In genomic region chr18:78492064-78492812, GRCh38 we compare ENCODE assay signal across 19 cellular contexts.
A peak's percentile ranks its signal among the peaks of the same experiment; 100 is the strongest.
DNase-seq lines count a peak whose midpoint lies in the region; ATAC-seq and TF ChIP-seq lines count a peak whose summit lies in the region.
"Had no signal": no experiment of that assay in that cellular context is flagged by ENCODE, and none has a peak within 500 bp of the region (broad histone marks: within the 10 kb centered on the region; RNA-seq: fewer than 3 reads in every experiment).

No MANE protein-coding gene starts in this region.

- intact Hi-C loops in posterior vena cava (cut with DNase I): no loop called here
- intact Hi-C loops in mucosa of descending colon (cut with DNase I, micrococcal nuclease): no loop called here
- intact Hi-C loops in cardiac septum (cut with DNase I): no loop called here

- no peak overlapping the region for H3K56ac ChIP-seq in mesendoderm (ENCODE audit: low read length)

- no peak overlapping the region for H3K9ac ChIP-seq in mesendoderm (ENCODE audit: low read length)
- H3K9ac ChIP-seq: BLaER1 had no signal

- H3K9me3 ChIP-seq in mucosa of descending colon: peaks cover 20% of the 10 kb centered on the region
- H3K9me3 ChIP-seq: Caco-2 had no signal

- no peaks in the 10 kb centered on the region for H3K79me1 ChIP-seq in mesendoderm (ENCODE audit: low read length)

- no peak overlapping the region for H2BK120ac ChIP-seq in mesendoderm (ENCODE audit: low read depth, low read length)

- H3K4me3 ChIP-seq in mesendoderm (ENCODE audit: low read length): no peak overlapping the region
- no peak overlapping the region for H3K4me3 ChIP-seq in mucosa of descending colon
- H3K4me3 ChIP-seq: BLaER1, GM12878 had no signal

- H3K27ac ChIP-seq in mesendoderm (ENCODE audit: low read depth, low read length): no peak overlapping the region
- H3K27ac ChIP-seq: 22Rv1, BLaER1, C4-2B had no signal

- H4K8ac ChIP-seq in mesendoderm (ENCODE audit: low read depth, low read length): no peak overlapping the region

- H3K36me3 ChIP-seq in mesendoderm (ENCODE audit: control insufficient read depth, insufficient read depth, low read length) (no peaks in the 10 kb centered on the region), mucosa of descending colon (ENCODE audit: low read depth) (no peaks in the 10 kb centered on the region)
- H3K36me3 ChIP-seq: BLaER1 had no signal

- no peak overlapping the region for H3K18ac ChIP-seq in mesendoderm (ENCODE audit: low read length)

- DNase-seq in ELF-1 (ENCODE audit: low read depth, low spot score) (peak; percentile 28), mesendoderm (peak; percentile 52), posterior vena cava (ENCODE audit: low spot score) (peak; percentile 70), mucosa of descending colon (no peak), globus pallidus (ENCODE audit: low spot score) (no peak), cardiac septum (ENCODE audit: low spot score) (no peak)
- DNase-seq: Caco-2; CD8-positive, alpha-beta T cell; DMS153; DND-41; GDM1; GOT3; H7; HCEC 1CT had no signal

- H3K27me3 ChIP-seq in mesendoderm (ENCODE audit: insufficient read depth, low read length, poor library complexity): no peaks in the 10 kb centered on the region
- H3K27me3 ChIP-seq: BLaER1 had no signal

- H3K4me1 ChIP-seq in mesendoderm (ENCODE audit: control insufficient read depth, low read depth, low read length) (no peaks in the 10 kb centered on the region), mucosa of descending colon (ENCODE audit: low read depth) (no peaks in the 10 kb centered on the region)
- H3K4me1 ChIP-seq: BLaER1, Caco-2 had no signal

- no peak for TF ChIP-seq EP300 in Ishikawa (IDR thresholded peaks at IDR 0.05; ENCODE audit: borderline replicate concordance)

- no peaks in the 10 kb centered on the region for H3K79me2 ChIP-seq in mesendoderm (ENCODE audit: control insufficient read depth, insufficient read depth, low read length)

- H4K5ac ChIP-seq in mesendoderm (ENCODE audit: low read length): no peak overlapping the region

- no peak overlapping the region for H2AK5ac ChIP-seq in mesendoderm (ENCODE audit: low read length)

- no peak for ATAC-seq in mucosa of descending colon
- ATAC-seq: CD8-positive, alpha-beta T cell; GM12878 had no signal

- no peak overlapping the region for H3K4ac ChIP-seq in mesendoderm (ENCODE audit: low read depth, low read length)

- no peak overlapping the region for H3K23ac ChIP-seq in mesendoderm (ENCODE audit: low read length)

- no peak overlapping the region for H2BK5ac ChIP-seq in mesendoderm (ENCODE audit: low read length)

- no peak overlapping the region for H2BK15ac ChIP-seq in mesendoderm (replicated peaks; ENCODE audit: low read depth)

- TF ChIP-seq CTCF in mucosa of descending colon (IDR thresholded peaks at IDR 0.05): no peak

- WGBS in mesendoderm (ENCODE audit: extremely low coverage, insufficient coverage, low lambda C conversion rate): no CpG with 5 or more reads among the region's 19 CpGs

- no peak overlapping the region for H3K4me2 ChIP-seq in mesendoderm (ENCODE audit: low read length)
- H3K4me2 ChIP-seq: BLaER1 had no signal

- TF ChIP-seq RAD21 in Ishikawa (IDR thresholded peaks at IDR 0.05; ENCODE audit: low read depth): no peak

TF ChIP-seq in Ishikawa, 13 proteins besides CTCF, POLR2A, EP300 and RAD21:
- TF ChIP-seq CEBPB (IDR thresholded peaks at IDR 0.05) (no peak), REST (IDR thresholded peaks at IDR 0.05; ENCODE audit: low read depth) (no peak), TEAD4 (IDR thresholded peaks at IDR 0.05) (peak; percentile 25)
TF ChIP-seq in Ishikawa: peak in this region for 1.

Comparison
In these comparisons a context has a peak if more than half of its experiments do, and no peak if none do; other contexts are left out.
1. DNase-seq: peak in ELF-1 (single experiment), mesendoderm (single experiment) and posterior vena cava (single experiment); none in mucosa of descending colon (0 of 3), globus pallidus (single experiment) and cardiac septum (single experiment).